8 cellular contexts compared by ENCODE assay signal in genomic region chr10:130127612-130128607, GRCh38. TPM values are rescaled to one million over a fixed set of nuclear protein-coding genes. Genes with fewer than 3 reads are reported as not detected.
DNase-seq lines count a peak whose midpoint lies in the region; ATAC-seq and TF ChIP-seq lines count a peak whose summit lies in the region.

No MANE protein-coding gene starts in this region.

- TF ChIP-seq CTCF in Calu3 (IDR thresholded peaks at IDR 0.05; ENCODE audit: unreplicated experiment) = peak; percentile 46
- TF ChIP-seq CTCF in tibial artery (IDR thresholded peaks at IDR 0.05) = peak; percentile 59 to 77

- H3K9me3 Mint-ChIP-seq in Calu3 (ENCODE audit: low read depth, unreplicated experiment) = no peaks in the 10 kb centered on the region
- H3K9me3 Mint-ChIP-seq in activated CD8-positive, alpha-beta T cell treated with anti-CD3 and anti-CD28 coated beads, Interleukin-2, amount 10 ng/mL, durations not matched to agents 7 days and 5 days (ENCODE audit: insufficient read depth) = no peaks in the 10 kb centered on the region

- H3K27me3 ChIP-seq in tibial artery = peaks cover 0 to 2% of the 10 kb centered on the region in 2 donors

- DNase-seq in Calu3 (peak; percentile 58), GM19240 (ENCODE audit: insufficient read length, low spot score) (peak; percentile 78), NCI-H460 (ENCODE audit: extremely low read depth, low read depth) (peak; percentile 58), epithelial cell of prostate (ENCODE audit: low read depth, low spot score) (peak; percentile 24), mucosa of gallbladder (ENCODE audit: low spot score) (peak; percentile 56), tibial artery (peak in 1 of 2 donors; percentile 46)
- DNase-seq in activated CD8-positive, alpha-beta T cell treated with anti-CD3 and anti-CD28 coated beads, Interleukin-2, amount 10 ng/mL, durations not matched to agents 7 days and 5 days = peak; percentile 63

- H3K36me3 ChIP-seq in tibial artery = no peaks in the 10 kb centered on the region

- H3K9me3 ChIP-seq in tibial artery = no peaks in the 10 kb centered on the region

- H3K4me3 ChIP-seq in tibial artery = no peak overlapping the region

- peaks cover 8% of the 10 kb centered on the region for H3K4me1 Mint-ChIP-seq in Calu3 (ENCODE audit: low read depth, unreplicated experiment)
- peaks cover 6% of the 10 kb centered on the region for H3K4me1 Mint-ChIP-seq in activated CD8-positive, alpha-beta T cell treated with anti-CD3 and anti-CD28 coated beads, Interleukin-2, amount 10 ng/mL, durations not matched to agents 7 days and 5 days (ENCODE audit: low read depth)

- H3K27ac ChIP-seq in epithelial cell of prostate (no peak overlapping the region), tibial artery (peak overlapping the region in 1 of 2 donors; percentile 45)

- H3K36me3 Mint-ChIP-seq in Calu3 (ENCODE audit: insufficient read depth, unreplicated experiment) = no peaks in the 10 kb centered on the region
- H3K36me3 Mint-ChIP-seq in activated CD8-positive, alpha-beta T cell treated with anti-CD3 and anti-CD28 coated beads, Interleukin-2, amount 10 ng/mL, durations not matched to agents 7 days and 5 days (ENCODE audit: low read depth) = no peaks in the 10 kb centered on the region

- no TSS peak for BruUV-seq in Calu3 (replicated peaks; lab: Mats Ljungman, UMichigan)

- peaks cover 13% of the 10 kb centered on the region for H3K27me3 Mint-ChIP-seq in Calu3 (ENCODE audit: unreplicated experiment)
- peaks cover 48% of the 10 kb centered on the region for H3K27me3 Mint-ChIP-seq in activated CD8-positive, alpha-beta T cell treated with anti-CD3 and anti-CD28 coated beads, Interleukin-2, amount 10 ng/mL, durations not matched to agents 7 days and 5 days (ENCODE audit: low read depth)

- intact Hi-C loops in Calu3 (cut with micrococcal nuclease; ENCODE audit: unreplicated experiment) (no loop called here), tibial artery (cut with DNase I; ENCODE audit: low total_unique reads) (no loop called here)

- CTCF ChIA-PET in Calu3 (lab: Charles Lee) = interaction anchor here (0.6 to 1.8 kb wide), 2 partner anchors 17 to 66 kb away, joined by 4 to 5 read pairs; no protein-coding TSS in a partner anchor
- CTCF ChIA-PET in activated CD8-positive, alpha-beta T cell treated with anti-CD3 and anti-CD28 coated beads, Interleukin-2, amount 10 ng/mL, durations not matched to agents 7 days and 5 days (lab: Charles Lee) = interaction anchor here (0.8 to 3.4 kb wide), 17 partner anchors 12 to 1094 kb away, joined by 3 to 40 read pairs (median 4); partner anchors contain the start of gene C10orf143

- POLR2A ChIA-PET in activated CD8-positive, alpha-beta T cell treated with anti-CD3 and anti-CD28 coated beads, Interleukin-2, amount 10 ng/mL, durations not matched to agents 7 days and 5 days (lab: Charles Lee) = interaction anchor here (1.0 to 3.1 kb wide), 2 partner anchors 8 to 17 kb away, joined by 4 to 23 read pairs; partner anchors contain the start of genes C10orf143 and GLRX3

- H3K4me3 Mint-ChIP-seq in Calu3 (ENCODE audit: low read depth, unreplicated experiment) = no peak overlapping the region
- no peak overlapping the region for H3K4me3 Mint-ChIP-seq in activated CD8-positive, alpha-beta T cell treated with anti-CD3 and anti-CD28 coated beads, Interleukin-2, amount 10 ng/mL, durations not matched to agents 7 days and 5 days

- H3K4me1 ChIP-seq in tibial artery = peaks cover 0 to 22% (median 13%) of the 10 kb centered on the region in 4 donors

- ATAC-seq in HG03135 (IDR thresholded peaks at IDR 0.05; ENCODE audit: unreplicated experiment) = peak; percentile 92
- peak; percentile 92 for ATAC-seq in activated CD8-positive, alpha-beta T cell treated with anti-CD3 and anti-CD28 coated beads, Interleukin-2, amount 10 ng/mL, durations not matched to agents 7 days and 5 days

- H3K27ac Mint-ChIP-seq in Calu3 (ENCODE audit: unreplicated experiment) = no peak overlapping the region
- H3K27ac Mint-ChIP-seq in activated CD8-positive, alpha-beta T cell treated with anti-CD3 and anti-CD28 coated beads, Interleukin-2, amount 10 ng/mL, durations not matched to agents 7 days and 5 days = no peak overlapping the region

RNA-seq across cellular contexts. Expression of gene GLRX3, which starts 8.3 kb away (rescaled TPM):
- total RNA-seq in Calu3 (2022) (61.4 and 79.8 TPM in 2 replicates), mucosa of gallbladder (50.1 TPM)
- 173 and 177 TPM in 2 replicates for total RNA-seq in NCI-H460 (2014; rRNA removed; shearing (Covaris generic))
- polyA plus RNA-seq in NCI-H460 (2014; cell fraction: nucleus; rRNA removed) = 120 and 1,428 TPM in 2 replicates
- total RNA-seq in activated CD8-positive, alpha-beta T cell treated with anti-CD3 and anti-CD28 coated beads, Interleukin-2, amount 10 ng/mL, durations not matched to agents 7 days and 5 days = 10 to 100 TPM; 79.4 to 80.6 TPM

RNA-seq across cellular contexts. Expression of gene C10orf143, which starts 17.3 kb away (rescaled TPM):
- total RNA-seq in Calu3 (2022) (0.50 and 0.78 TPM in 2 replicates), mucosa of gallbladder (4.8 TPM)
- 0.27 TPM in 1 of 2 replicates, not detected in the other for total RNA-seq in NCI-H460 (2014; rRNA removed; shearing (Covaris generic))
- polyA plus RNA-seq in NCI-H460 (2014; cell fraction: nucleus; rRNA removed) = 0.05 TPM in 1 of 2 replicates, not detected in the other
- 1 to 10 TPM; 4.4 to 4.7 TPM for total RNA-seq in activated CD8-positive, alpha-beta T cell treated with anti-CD3 and anti-CD28 coated beads, Interleukin-2, amount 10 ng/mL, durations not matched to agents 7 days and 5 days
